Comparison of ENCODE assay signal across 23 cellular contexts in genomic region chr5:126377444-126377843, GRCh38.
"Had no signal": no experiment of that assay in that cellular context is flagged by ENCODE, and none has a peak within 500 bp of the region (broad histone marks: within the 10 kb centered on the region; RNA-seq: fewer than 3 reads in every experiment).

No MANE protein-coding gene starts in this region.

- H3K9me3 ChIP-seq: neutrophil had no signal

- H3K27ac Mint-ChIP-seq: activated CD4-positive, alpha-beta memory T cell treated with anti-CD3 and anti-CD28 coated beads for 36 hours; activated CD4-positive, alpha-beta T cell treated with anti-CD3 and anti-CD28 coated beads for 36 hours; activated CD8-positive, alpha-beta memory T cell treated with anti-CD3 and anti-CD28 coated beads, Interleukin-2, amount 10 ng/mL, durations not matched to agents 7 days and 5 days; activated naive CD8-positive, alpha-beta T cell treated with anti-CD3 and anti-CD28 coated beads for 36 hours; memory B cell; natural killer cell; stimulated activated naive B cell treated with anti-CD40 and anti-IgM and Interleukin-4, amounts not matched to agents 10 μg/mL and 1 μg/mL and 100 μg/mL, for 72 hours; T-helper 2 cell treated with Interferon-gamma antibody and Interleukin-4, amounts not matched to agents 5 μg/mL and 100 μg/mL, for 36 hours had no signal

- H3K27me3 ChIP-seq: brain microvascular endothelial cell, heart right ventricle, neutrophil, sigmoid colon, spleen had no signal

- H3K27ac ChIP-seq: brain microvascular endothelial cell, heart right ventricle, left ventricle myocardium inferior, neutrophil, sigmoid colon, spleen had no signal

- H3K4me1 Mint-ChIP-seq: memory B cell had no signal

- FAIRE-seq: TTC549 had no signal

- H3K9me3 Mint-ChIP-seq: T-helper 2 cell treated with Interferon-gamma antibody and Interleukin-4, amounts not matched to agents 5 μg/mL and 100 μg/mL, for 36 hours had no signal

- H3K4me3 ChIP-seq: heart right ventricle, left ventricle myocardium inferior, sigmoid colon, spleen had no signal

- H3K27me3 Mint-ChIP-seq: activated CD4-positive, alpha-beta memory T cell treated with anti-CD3 and anti-CD28 coated beads for 36 hours; activated CD4-positive, alpha-beta T cell treated with anti-CD3 and anti-CD28 coated beads for 36 hours; activated naive CD8-positive, alpha-beta T cell treated with anti-CD3 and anti-CD28 coated beads for 36 hours had no signal

- ATAC-seq: activated CD4-positive, alpha-beta T cell treated with anti-CD3 and anti-CD28 coated beads for 36 hours; activated CD8-positive, alpha-beta memory T cell treated with anti-CD3 and anti-CD28 coated beads, Interleukin-2, amount 10 ng/mL, durations not matched to agents 7 days and 5 days; esophagus mucosa; natural killer cell; stimulated activated naive B cell treated with anti-CD40 and anti-IgM and Interleukin-4, amounts not matched to agents 10 μg/mL and 1 μg/mL and 100 μg/mL, for 72 hours had no signal

- H3K36me3 ChIP-seq: brain microvascular endothelial cell, heart right ventricle, left ventricle myocardium inferior, neutrophil, sigmoid colon, spleen had no signal

- DNase-seq: activated CD4-positive, alpha-beta memory T cell treated with anti-CD3 and anti-CD28 coated beads for 36 hours; activated CD4-positive, alpha-beta T cell treated with anti-CD3 and anti-CD28 coated beads for 36 hours; activated CD8-positive, alpha-beta memory T cell treated with anti-CD3 and anti-CD28 coated beads, Interleukin-2, amount 10 ng/mL, durations not matched to agents 7 days and 5 days; activated naive CD4-positive, alpha-beta T cell; activated naive CD8-positive, alpha-beta T cell treated with anti-CD3 and anti-CD28 coated beads for 36 hours; brain microvascular endothelial cell; central memory CD4-positive, alpha-beta T cell; cortex of kidney; effector CD8-positive, alpha-beta T cell; heart right ventricle; kidney glomerular epithelial cell; left ventricle myocardium inferior; natural killer cell; posterior cingulate gyrus; sigmoid colon; spleen; stimulated activated CD4-positive, alpha-beta T cell treated with anti-CD3 and anti-CD28 coated beads, Interleukin-4, amount 100 ng/mL, for 4 hours; stimulated activated naive B cell treated with anti-CD40 and anti-IgM and Interleukin-4, amounts not matched to agents 10 μg/mL and 1 μg/mL and 100 μg/mL, for 72 hours had no signal

- H3K4me1 ChIP-seq: heart right ventricle, left ventricle myocardium inferior had no signal

- H3K36me3 Mint-ChIP-seq: activated CD4-positive, alpha-beta memory T cell treated with anti-CD3 and anti-CD28 coated beads for 36 hours; activated naive CD8-positive, alpha-beta T cell treated with anti-CD3 and anti-CD28 coated beads for 36 hours; memory B cell; natural killer cell had no signal

- H3K4me3 Mint-ChIP-seq: activated CD4-positive, alpha-beta memory T cell treated with anti-CD3 and anti-CD28 coated beads for 36 hours; activated CD4-positive, alpha-beta T cell treated with anti-CD3 and anti-CD28 coated beads for 36 hours; activated CD8-positive, alpha-beta memory T cell treated with anti-CD3 and anti-CD28 coated beads, Interleukin-2, amount 10 ng/mL, durations not matched to agents 7 days and 5 days; activated naive CD8-positive, alpha-beta T cell treated with anti-CD3 and anti-CD28 coated beads for 36 hours; memory B cell; natural killer cell; stimulated activated naive B cell treated with anti-CD40 and anti-IgM and Interleukin-4, amounts not matched to agents 10 μg/mL and 1 μg/mL and 100 μg/mL, for 72 hours; T-helper 2 cell treated with Interferon-gamma antibody and Interleukin-4, amounts not matched to agents 5 μg/mL and 100 μg/mL, for 36 hours had no signal
